Comparison of ENCODE assay signal across 1 cellular context in the genomic region with DNA sequence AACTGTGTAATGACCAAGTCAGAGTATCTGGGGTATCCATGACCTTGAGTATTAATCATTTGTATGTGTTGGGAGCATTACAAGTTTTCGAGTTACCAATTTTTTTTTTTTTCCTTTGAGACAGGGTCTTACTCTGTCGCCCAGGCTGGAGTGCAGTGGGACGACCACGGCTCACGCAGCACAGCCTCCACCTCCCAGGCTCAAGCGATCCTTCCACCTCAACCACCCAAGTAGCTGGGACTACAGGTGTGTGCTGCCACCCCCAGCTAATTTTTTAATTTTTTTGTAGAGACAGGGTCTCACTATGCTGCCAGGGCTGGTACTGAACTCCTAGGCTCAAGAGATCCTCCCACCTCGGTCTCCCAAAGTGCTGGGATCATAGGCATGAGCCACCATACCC.
TF ChIP-seq lines count a peak whose summit lies in the region.

No MANE protein-coding gene starts in this region.

TF ChIP-seq in SK-N-SH, 30 proteins besides CTCF, POLR2A, EP300 and RAD21 (continued from another document):
- TF ChIP-seq, protein P1, sequence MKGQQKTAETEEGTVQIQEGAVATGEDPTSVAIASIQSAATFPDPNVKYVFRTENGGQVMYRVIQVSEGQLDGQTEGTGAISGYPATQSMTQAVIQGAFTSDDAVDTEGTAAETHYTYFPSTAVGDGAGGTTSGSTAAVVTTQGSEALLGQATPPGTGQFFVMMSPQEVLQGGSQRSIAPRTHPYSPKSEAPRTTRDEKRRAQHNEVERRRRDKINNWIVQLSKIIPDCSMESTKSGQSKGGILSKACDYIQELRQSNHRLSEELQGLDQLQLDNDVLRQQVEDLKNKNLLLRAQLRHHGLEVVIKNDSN (IDR thresholded peaks at IDR 0.05; ENCODE audit: borderline replicate concordance, low read depth) = no peak
TF ChIP-seq in SK-N-SH: peak in this region for 0.
